ENCODE assay signal across 10 cellular contexts in the genomic region with DNA sequence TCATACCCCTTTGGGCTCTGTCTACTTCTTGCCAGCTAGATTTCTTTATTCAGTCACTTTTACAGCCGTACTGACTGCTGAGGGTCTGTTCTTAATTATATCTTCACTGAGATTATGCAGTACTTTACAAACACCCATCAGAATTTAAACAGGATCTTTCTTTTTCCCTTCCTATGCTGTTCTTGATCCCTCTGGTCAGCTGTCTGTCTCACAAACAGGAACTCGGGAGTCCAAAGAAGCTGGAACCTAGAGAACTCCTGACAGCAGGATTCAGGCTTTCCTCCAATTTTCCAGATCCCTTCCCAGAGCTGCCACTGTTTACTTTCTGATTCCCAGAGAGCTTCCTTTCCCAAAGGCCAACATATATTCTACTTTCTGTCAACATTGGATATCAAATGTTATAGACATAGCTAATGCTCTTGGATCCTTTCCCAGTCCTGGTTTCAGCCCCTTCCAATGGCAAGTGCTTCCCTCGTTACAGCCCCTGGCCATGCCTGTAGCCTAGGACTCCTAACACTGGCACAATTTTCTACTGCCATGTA. TPM values are rescaled to one million over a fixed set of nuclear protein-coding genes. Genes with fewer than 3 reads are reported as not detected.
DNase-seq lines count a peak whose midpoint lies in the region; ATAC-seq and TF ChIP-seq lines count a peak whose summit lies in the region.
"Had no signal": no experiment of that assay in that cellular context is flagged by ENCODE, and none has a peak within 500 bp of the region (broad histone marks: within the 10 kb centered on the region; RNA-seq: fewer than 3 reads in every experiment).

No MANE protein-coding gene starts in this region.

- H3K9me3 ChIP-seq in SK-N-SH (no peaks in the 10 kb centered on the region), right atrium auricular region (no peaks in the 10 kb centered on the region), stomach (no peaks in the 10 kb centered on the region)

- DNase-seq in NCI-H1092 (lab: John Stamatoyannopoulos, UW) (peak; percentile 98), SK-N-SH (peak; percentile 60), right atrium auricular region (ENCODE audit: low spot score) (no peak), stomach (no peak), DMS79 (lab: John Stamatoyannopoulos, UW) (no peak)
- no peak for DNase-seq in activated CD4-positive, CD25-positive, alpha-beta regulatory T cell treated with anti-CD3 and anti-CD28 coated beads, Interleukin-2, amount 50 U/mL, for 72 hours
- DNase-seq in stimulated activated CD4-positive, alpha-beta T cell treated with anti-CD3 and anti-CD28 coated beads, Interleukin-2, amount 100 ng/mL, for 24 hours = no peak
- DNase-seq: activated effector memory CD4-positive, alpha-beta T cell treated with anti-CD3 and anti-CD28 coated beads, Interleukin-2, amount 50 U/mL, for 16 hours had no signal

- TF ChIP-seq POLR2A in stomach (IDR thresholded peaks at IDR 0.05) = no peak

- ATAC-seq in HG03439 (IDR thresholded peaks at IDR 0.05; ENCODE audit: unreplicated experiment) = no peak
- ATAC-seq: stimulated activated memory B cell treated with anti-CD40 and anti-IgM and Interleukin-4, amounts not matched to agents 10 μg/mL and 1 μg/mL and 100 μg/mL, for 72 hours had no signal

- 31% methylated on average over 3 of the region's 3 CpGs for WGBS in SK-N-SH (ENCODE audit: low lambda C conversion rate)
- 11 to 36% (median 19%) methylated on average over 3 of the region's 3 CpGs for WGBS in stomach, 5 donors

- H2AFZ ChIP-seq in SK-N-SH (ENCODE audit: low read depth) = no peak overlapping the region

- H3K36me3 ChIP-seq in SK-N-SH (replicated peaks in 1 of 2; ENCODE audit: control insufficient read depth in 1 of 2, insufficient read depth in 2 of 2, low read length in 1 of 2) (peaks cover 16 to 34% of the 10 kb centered on the region in 2 experiments), right atrium auricular region (peaks cover 29% of the 10 kb centered on the region), stomach (peaks cover 9 to 40% (median 19%) of the 10 kb centered on the region in 4 donors)

- CTCF ChIA-PET in SK-N-SH (lab: Yijun Ruan, JAX) = interaction anchor here (0.6 to 13.1 kb wide), 4 partner anchors 9 to 515 kb away, joined by 4 to 99 read pairs (median 8); no protein-coding TSS in a partner anchor

- TF ChIP-seq EP300 in SK-N-SH (IDR thresholded peaks at IDR 0.05; ENCODE audit: borderline replicate concordance in 1 of 2, low read depth in 1 of 2, low read length in 1 of 2) (no peak), stomach (IDR thresholded peaks at IDR 0.05) (no peak)

- peaks cover 41% of the 10 kb centered on the region for H4K20me1 ChIP-seq in SK-N-SH (ENCODE audit: insufficient read depth)

- POLR2A ChIA-PET in SK-N-SH (lab: Yijun Ruan, JAX) = interaction anchor here (0.6 to 1.5 kb wide), 2 partner anchors 12 to 18 kb away, joined by 3 read pairs; no protein-coding TSS in a partner anchor

- intact Hi-C loops in stomach (cut with DNase I; ENCODE audit: low total_unique reads) = no loop called here

- H3K27me3 ChIP-seq in SK-N-SH (ENCODE audit: insufficient read depth) = no peaks in the 10 kb centered on the region
- H3K27me3 ChIP-seq in right atrium auricular region = no peaks in the 10 kb centered on the region
- no peaks in the 10 kb centered on the region for H3K27me3 ChIP-seq in stomach

- H3K4me1 ChIP-seq in SK-N-SH (ENCODE audit: control insufficient read depth in 1 of 2, insufficient read depth in 2 of 2, low read depth in 1 of 2, low read length in 1 of 2) (peaks cover 13 to 16% of the 10 kb centered on the region in 2 experiments; a peak in 3 of 4 replicates), right atrium auricular region (peaks cover 0 to 38% of the 10 kb centered on the region in 2 donors), stomach (peaks cover 6 to 65% (median 26%) of the 10 kb centered on the region in 4 donors)

- peak overlapping the region; percentile 87 to 90 for H3K27ac ChIP-seq in SK-N-SH (ENCODE audit: low read depth in 2 of 2, low read length in 1 of 2)
- peak overlapping the region; percentile 62 to 64 for H3K27ac ChIP-seq in right atrium auricular region
- peak overlapping the region in 4 of 5 donors; percentile 38 to 72 (median 60) for H3K27ac ChIP-seq in stomach

- no peaks in the 10 kb centered on the region for H3K9me2 ChIP-seq in SK-N-SH

- peaks cover 18% of the 10 kb centered on the region for H3F3A ChIP-seq in SK-N-SH (replicated peaks; ENCODE audit: insufficient read depth)

- peaks cover 94% of the 10 kb centered on the region for H3K79me2 ChIP-seq in SK-N-SH (ENCODE audit: insufficient read depth)

- no peak overlapping the region for H3K9ac ChIP-seq in SK-N-SH

- H3K4me3 ChIP-seq in SK-N-SH (ENCODE audit: low read depth in 2 of 2, low read length in 1 of 2) (no peak overlapping the region; a peak in 1 of 4 replicates), right atrium auricular region (no peak overlapping the region), stomach (no peak overlapping the region)

- no peak for TF ChIP-seq CTCF in SK-N-SH (IDR thresholded peaks at IDR 0.05)
- TF ChIP-seq CTCF in right atrium auricular region (IDR thresholded peaks at IDR 0.05) = no peak
- TF ChIP-seq CTCF in stomach (IDR thresholded peaks at IDR 0.05) = no peak

- peak overlapping the region; percentile 22; the same call in 1 of the 2 replicates for H3K4me2 ChIP-seq in SK-N-SH

- TF ChIP-seq RAD21 in SK-N-SH (IDR thresholded peaks at IDR 0.05; ENCODE audit: low read length) = no peak; the same call in 1 of the 2 replicates

TF ChIP-seq in SK-N-SH, 30 proteins besides CTCF, POLR2A, EP300 and RAD21 (continues in another document):
- no peak for TF ChIP-seq SIN3A (IDR thresholded peaks at IDR 0.05; ENCODE audit: borderline replicate concordance, low read depth, low read length)
- TF ChIP-seq TAF1 (IDR thresholded peaks at IDR 0.05; ENCODE audit: borderline replicate concordance, low read depth, low read length) = no peak
- no peak for TF ChIP-seq TEAD4 (IDR thresholded peaks at IDR 0.05; ENCODE audit: borderline replicate concordance, insufficient read depth)
- TF ChIP-seq RFX5 (IDR thresholded peaks at IDR 0.05; ENCODE audit: low read length) = no peak
- TF ChIP-seq, protein P1, sequence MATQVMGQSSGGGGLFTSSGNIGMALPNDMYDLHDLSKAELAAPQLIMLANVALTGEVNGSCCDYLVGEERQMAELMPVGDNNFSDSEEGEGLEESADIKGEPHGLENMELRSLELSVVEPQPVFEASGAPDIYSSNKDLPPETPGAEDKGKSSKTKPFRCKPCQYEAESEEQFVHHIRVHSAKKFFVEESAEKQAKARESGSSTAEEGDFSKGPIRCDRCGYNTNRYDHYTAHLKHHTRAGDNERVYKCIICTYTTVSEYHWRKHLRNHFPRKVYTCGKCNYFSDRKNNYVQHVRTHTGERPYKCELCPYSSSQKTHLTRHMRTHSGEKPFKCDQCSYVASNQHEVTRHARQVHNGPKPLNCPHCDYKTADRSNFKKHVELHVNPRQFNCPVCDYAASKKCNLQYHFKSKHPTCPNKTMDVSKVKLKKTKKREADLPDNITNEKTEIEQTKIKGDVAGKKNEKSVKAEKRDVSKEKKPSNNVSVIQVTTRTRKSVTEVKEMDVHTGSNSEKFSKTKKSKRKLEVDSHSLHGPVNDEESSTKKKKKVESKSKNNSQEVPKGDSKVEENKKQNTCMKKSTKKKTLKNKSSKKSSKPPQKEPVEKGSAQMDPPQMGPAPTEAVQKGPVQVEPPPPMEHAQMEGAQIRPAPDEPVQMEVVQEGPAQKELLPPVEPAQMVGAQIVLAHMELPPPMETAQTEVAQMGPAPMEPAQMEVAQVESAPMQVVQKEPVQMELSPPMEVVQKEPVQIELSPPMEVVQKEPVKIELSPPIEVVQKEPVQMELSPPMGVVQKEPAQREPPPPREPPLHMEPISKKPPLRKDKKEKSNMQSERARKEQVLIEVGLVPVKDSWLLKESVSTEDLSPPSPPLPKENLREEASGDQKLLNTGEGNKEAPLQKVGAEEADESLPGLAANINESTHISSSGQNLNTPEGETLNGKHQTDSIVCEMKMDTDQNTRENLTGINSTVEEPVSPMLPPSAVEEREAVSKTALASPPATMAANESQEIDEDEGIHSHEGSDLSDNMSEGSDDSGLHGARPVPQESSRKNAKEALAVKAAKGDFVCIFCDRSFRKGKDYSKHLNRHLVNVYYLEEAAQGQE (IDR thresholded peaks at IDR 0.05; ENCODE audit: low read depth, low read length) = no peak
- no peak for TF ChIP-seq MXI1 (IDR thresholded peaks at IDR 0.05; ENCODE audit: low read depth, low read length)
- no peak for TF ChIP-seq GATA2 (CRISPR knock-in tag; IDR thresholded peaks at IDR 0.05)
- no peak for TF ChIP-seq EZH2phosphoT487 (IDR thresholded peaks at IDR 0.05; ENCODE audit: borderline replicate concordance, low read depth)
- TF ChIP-seq MEF2A (IDR thresholded peaks at IDR 0.05; ENCODE audit: borderline replicate concordance, low read depth) = no peak
- peak; percentile 65 for TF ChIP-seq RCOR1 (IDR thresholded peaks at IDR 0.05; ENCODE audit: low read length)
- TF ChIP-seq, protein P2, sequence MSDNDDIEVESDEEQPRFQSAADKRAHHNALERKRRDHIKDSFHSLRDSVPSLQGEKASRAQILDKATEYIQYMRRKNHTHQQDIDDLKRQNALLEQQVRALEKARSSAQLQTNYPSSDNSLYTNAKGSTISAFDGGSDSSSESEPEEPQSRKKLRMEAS (IDR thresholded peaks at IDR 0.05; ENCODE audit: low read depth) = no peak
- TF ChIP-seq SMC3 (IDR thresholded peaks at IDR 0.05; ENCODE audit: low read depth, low read length) = no peak
- TF ChIP-seq ELF1 (IDR thresholded peaks at IDR 0.05) = no peak
- TF ChIP-seq IRF3 (IDR thresholded peaks at IDR 0.05; ENCODE audit: low read depth, low read length) = no peak
- no peak for TF ChIP-seq RXRA (IDR thresholded peaks at IDR 0.05; ENCODE audit: borderline replicate concordance, low read depth)

RNA-seq across cellular contexts. Expression of gene ATP2B4, which starts 59.5 kb away (rescaled TPM):
- polyA plus RNA-seq in SK-N-SH (2012; rRNA removed) (96.1 and 144 TPM in 2 replicates), stomach (10 to 100 TPM in 1 of 3 donors, 1 to 10 TPM in 2; 4.4 to 23.6 (median 4.8) TPM)
- 88.6 and 104 TPM in 2 replicates for polyA plus RNA-seq in SK-N-SH (2012; cell fraction: cytosol; rRNA removed)
- 164 and 210 TPM in 2 replicates for polyA plus RNA-seq in SK-N-SH (2012; cell fraction: nucleus; rRNA removed)
- total RNA-seq in right atrium auricular region (100 to 1,000 TPM in 1 of 2 donors, 10 to 100 TPM in 1; 86.1 to 171 TPM), stomach (100 to 1,000 TPM in 2 of 5 donors, 10 to 100 TPM in 3; 38.5 to 353 (median 78.2) TPM)

Comparison
In these comparisons a context has a peak if more than half of its experiments do, and no peak if none do; other contexts are left out.
1. DNase-seq: peak in NCI-H1092 (single experiment) and SK-N-SH (single experiment); none in right atrium auricular region (single experiment), stomach (single experiment), activated CD4-positive, CD25-positive, alpha-beta regulatory T cell treated with anti-CD3 and anti-CD28 coated beads, Interleukin-2, amount 50 U/mL, for 72 hours (single experiment), stimulated activated CD4-positive, alpha-beta T cell treated with anti-CD3 and anti-CD28 coated beads, Interleukin-2, amount 100 ng/mL, for 24 hours (0 of 2) and DMS79 (single experiment).
2. Peak in every context shown above with its lines, with median percentiles within 50 percentile points of each other: H3K27ac ChIP-seq.